8 cellular contexts compared by ENCODE assay signal in genomic region chr20:54207053-54207742, GRCh38. TPM values are rescaled to one million over a fixed set of nuclear protein-coding genes. Genes with fewer than 3 reads are reported as not detected.
A peak's percentile ranks its signal among the peaks of the same experiment; 100 is the strongest.
DNase-seq lines count a peak whose midpoint lies in the region; ATAC-seq and TF ChIP-seq lines count a peak whose summit lies in the region.

No MANE protein-coding gene starts in this region.

- no peaks in the 10 kb centered on the region for H3K79me2 ChIP-seq in SU-DHL-6 (ENCODE audit: insufficient read depth, low read length)

- ATAC-seq in GM21528 (IDR thresholded peaks at IDR 0.05; ENCODE audit: low FRiP score, unreplicated experiment): peak; percentile 3
- ATAC-seq in gastroesophageal sphincter: no peak

- no peaks in the 10 kb centered on the region for H4K20me1 ChIP-seq in SU-DHL-6 (ENCODE audit: low read depth, low read length)

- H3K9me3 ChIP-seq in SU-DHL-6 (ENCODE audit: insufficient read depth, low read length): no peaks in the 10 kb centered on the region
- H3K9me3 ChIP-seq in gastroesophageal sphincter: no peaks in the 10 kb centered on the region

- H3K4me3 ChIP-seq in SU-DHL-6 (ENCODE audit: insufficient read depth, low read length, poor library complexity, severe bottlenecking) (peak overlapping the region; percentile 73), gastroesophageal sphincter (peak overlapping the region in 1 of 2 donors; percentile 96), skin epidermis (peak overlapping the region; percentile 76 to 98 (median 94))

- no peak for TF ChIP-seq POLR2A in gastroesophageal sphincter (IDR thresholded peaks at IDR 0.05)

- H3F3A ChIP-seq in SU-DHL-6 (ENCODE audit: insufficient read depth): no peaks in the 10 kb centered on the region

- peak overlapping the region; percentile 77; the same call in 1 of the 2 replicates for H3K9ac ChIP-seq in SU-DHL-6 (ENCODE audit: low read length)

- H3K4me1 ChIP-seq in gastroesophageal sphincter: peaks cover 5 to 31% (median 11%) of the 10 kb centered on the region in 3 donors

- H3K27ac ChIP-seq in SU-DHL-6 (ENCODE audit: low read depth, low read length) (no peak overlapping the region), gastroesophageal sphincter (peak overlapping the region in 3 of 4 donors; percentile 93 to 94 (median 94)), skin epidermis (peak overlapping the region in 19 of 21 experiments; percentile 94 to 100 (median 99))

- peak overlapping the region; percentile 91 for H2AFZ ChIP-seq in SU-DHL-6 (ENCODE audit: low read depth, low read length, severe bottlenecking)

- 60% methylated on average over 1 to 7 of the region's 7 CpGs for WGBS in gastroesophageal sphincter (ENCODE audit: low coverage in 1 of 2), 2 donors

- H3K4me2 ChIP-seq in SU-DHL-6 (ENCODE audit: low read depth, low read length, poor library complexity, severe bottlenecking): peak overlapping the region; percentile 81

- no peak for TF ChIP-seq CTCF in SU-DHL-6 (IDR thresholded peaks at IDR 0.05; ENCODE audit: insufficient read depth, low read length, poor library complexity, severe bottlenecking)
- no peak for TF ChIP-seq CTCF in gastroesophageal sphincter (IDR thresholded peaks at IDR 0.05)

- no peaks in the 10 kb centered on the region for H3K36me3 ChIP-seq in SU-DHL-6 (ENCODE audit: low read length)
- no peaks in the 10 kb centered on the region for H3K36me3 ChIP-seq in gastroesophageal sphincter

- H3K27me3 ChIP-seq in SU-DHL-6 (ENCODE audit: low read length) (no peaks in the 10 kb centered on the region), gastroesophageal sphincter (no peaks in the 10 kb centered on the region)

- no peaks in the 10 kb centered on the region for H3K9me2 ChIP-seq in SU-DHL-6 (replicated peaks; ENCODE audit: insufficient read depth, low read length)

- DNase-seq in A172 (ENCODE audit: low spot score) (no peak), putamen (ENCODE audit: low spot score) (no peak), SKM-1 treated with dmso at 0.1 percent for 144 hours (lab: John Stamatoyannopoulos, UW; ENCODE audit: unreplicated experiment) (no peak), superior temporal gyrus (ENCODE audit: extremely low spot score) (no peak)

- TF ChIP-seq EP300 in gastroesophageal sphincter (IDR thresholded peaks at IDR 0.05): no peak

RNA-seq across cellular contexts. Expression of gene PFDN4, which starts 0.7 kb away (rescaled TPM):
- total RNA-seq in gastroesophageal sphincter: 10 to 100 TPM; 39.2 to 91.8 (median 48.5) TPM
- 261 and 341 TPM in 2 replicates for total RNA-seq in A172 (2014; rRNA removed; shearing (Covaris generic))

RNA-seq across cellular contexts. Expression of gene CYP24A1, which starts 33.4 kb away (rescaled TPM):
- under 1 TPM in 1 of 4 donors, not detected in 3; 0.69 TPM for total RNA-seq in gastroesophageal sphincter
- total RNA-seq in A172 (2014; rRNA removed; shearing (Covaris generic)): 0.05 and 0.21 TPM in 2 replicates
